1 cellular context compared by ENCODE assay signal in the genomic region with DNA sequence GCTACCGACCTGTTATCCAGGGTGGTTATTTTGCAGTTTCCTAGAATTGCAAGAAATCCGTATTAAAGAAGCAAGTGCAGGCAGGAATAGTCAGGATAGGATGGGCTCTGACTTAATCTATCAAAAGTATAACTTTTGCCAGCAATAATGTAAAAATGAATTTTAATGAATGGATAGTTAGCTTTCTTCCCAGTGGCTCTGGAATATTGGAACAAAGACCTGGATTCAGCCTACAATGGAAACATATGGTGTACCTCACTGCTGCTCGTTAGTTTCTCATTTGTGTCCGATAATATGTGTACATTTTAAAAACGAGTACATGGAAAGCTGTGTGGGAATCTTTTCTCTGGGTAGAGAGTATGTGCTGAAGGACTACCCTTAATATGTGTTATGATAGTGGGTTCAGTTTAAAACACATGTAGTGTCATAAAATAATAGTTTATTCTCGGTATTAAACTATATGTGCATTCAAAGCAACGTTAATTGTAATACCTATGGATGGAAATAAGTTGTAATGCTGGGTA.
TF ChIP-seq lines count a peak whose summit lies in the region.

No MANE protein-coding gene starts in this region.

TF ChIP-seq in GM23338, 12 proteins besides CTCF, POLR2A, EP300 and RAD21 (continued from another document):
- TF ChIP-seq, protein P1, sequence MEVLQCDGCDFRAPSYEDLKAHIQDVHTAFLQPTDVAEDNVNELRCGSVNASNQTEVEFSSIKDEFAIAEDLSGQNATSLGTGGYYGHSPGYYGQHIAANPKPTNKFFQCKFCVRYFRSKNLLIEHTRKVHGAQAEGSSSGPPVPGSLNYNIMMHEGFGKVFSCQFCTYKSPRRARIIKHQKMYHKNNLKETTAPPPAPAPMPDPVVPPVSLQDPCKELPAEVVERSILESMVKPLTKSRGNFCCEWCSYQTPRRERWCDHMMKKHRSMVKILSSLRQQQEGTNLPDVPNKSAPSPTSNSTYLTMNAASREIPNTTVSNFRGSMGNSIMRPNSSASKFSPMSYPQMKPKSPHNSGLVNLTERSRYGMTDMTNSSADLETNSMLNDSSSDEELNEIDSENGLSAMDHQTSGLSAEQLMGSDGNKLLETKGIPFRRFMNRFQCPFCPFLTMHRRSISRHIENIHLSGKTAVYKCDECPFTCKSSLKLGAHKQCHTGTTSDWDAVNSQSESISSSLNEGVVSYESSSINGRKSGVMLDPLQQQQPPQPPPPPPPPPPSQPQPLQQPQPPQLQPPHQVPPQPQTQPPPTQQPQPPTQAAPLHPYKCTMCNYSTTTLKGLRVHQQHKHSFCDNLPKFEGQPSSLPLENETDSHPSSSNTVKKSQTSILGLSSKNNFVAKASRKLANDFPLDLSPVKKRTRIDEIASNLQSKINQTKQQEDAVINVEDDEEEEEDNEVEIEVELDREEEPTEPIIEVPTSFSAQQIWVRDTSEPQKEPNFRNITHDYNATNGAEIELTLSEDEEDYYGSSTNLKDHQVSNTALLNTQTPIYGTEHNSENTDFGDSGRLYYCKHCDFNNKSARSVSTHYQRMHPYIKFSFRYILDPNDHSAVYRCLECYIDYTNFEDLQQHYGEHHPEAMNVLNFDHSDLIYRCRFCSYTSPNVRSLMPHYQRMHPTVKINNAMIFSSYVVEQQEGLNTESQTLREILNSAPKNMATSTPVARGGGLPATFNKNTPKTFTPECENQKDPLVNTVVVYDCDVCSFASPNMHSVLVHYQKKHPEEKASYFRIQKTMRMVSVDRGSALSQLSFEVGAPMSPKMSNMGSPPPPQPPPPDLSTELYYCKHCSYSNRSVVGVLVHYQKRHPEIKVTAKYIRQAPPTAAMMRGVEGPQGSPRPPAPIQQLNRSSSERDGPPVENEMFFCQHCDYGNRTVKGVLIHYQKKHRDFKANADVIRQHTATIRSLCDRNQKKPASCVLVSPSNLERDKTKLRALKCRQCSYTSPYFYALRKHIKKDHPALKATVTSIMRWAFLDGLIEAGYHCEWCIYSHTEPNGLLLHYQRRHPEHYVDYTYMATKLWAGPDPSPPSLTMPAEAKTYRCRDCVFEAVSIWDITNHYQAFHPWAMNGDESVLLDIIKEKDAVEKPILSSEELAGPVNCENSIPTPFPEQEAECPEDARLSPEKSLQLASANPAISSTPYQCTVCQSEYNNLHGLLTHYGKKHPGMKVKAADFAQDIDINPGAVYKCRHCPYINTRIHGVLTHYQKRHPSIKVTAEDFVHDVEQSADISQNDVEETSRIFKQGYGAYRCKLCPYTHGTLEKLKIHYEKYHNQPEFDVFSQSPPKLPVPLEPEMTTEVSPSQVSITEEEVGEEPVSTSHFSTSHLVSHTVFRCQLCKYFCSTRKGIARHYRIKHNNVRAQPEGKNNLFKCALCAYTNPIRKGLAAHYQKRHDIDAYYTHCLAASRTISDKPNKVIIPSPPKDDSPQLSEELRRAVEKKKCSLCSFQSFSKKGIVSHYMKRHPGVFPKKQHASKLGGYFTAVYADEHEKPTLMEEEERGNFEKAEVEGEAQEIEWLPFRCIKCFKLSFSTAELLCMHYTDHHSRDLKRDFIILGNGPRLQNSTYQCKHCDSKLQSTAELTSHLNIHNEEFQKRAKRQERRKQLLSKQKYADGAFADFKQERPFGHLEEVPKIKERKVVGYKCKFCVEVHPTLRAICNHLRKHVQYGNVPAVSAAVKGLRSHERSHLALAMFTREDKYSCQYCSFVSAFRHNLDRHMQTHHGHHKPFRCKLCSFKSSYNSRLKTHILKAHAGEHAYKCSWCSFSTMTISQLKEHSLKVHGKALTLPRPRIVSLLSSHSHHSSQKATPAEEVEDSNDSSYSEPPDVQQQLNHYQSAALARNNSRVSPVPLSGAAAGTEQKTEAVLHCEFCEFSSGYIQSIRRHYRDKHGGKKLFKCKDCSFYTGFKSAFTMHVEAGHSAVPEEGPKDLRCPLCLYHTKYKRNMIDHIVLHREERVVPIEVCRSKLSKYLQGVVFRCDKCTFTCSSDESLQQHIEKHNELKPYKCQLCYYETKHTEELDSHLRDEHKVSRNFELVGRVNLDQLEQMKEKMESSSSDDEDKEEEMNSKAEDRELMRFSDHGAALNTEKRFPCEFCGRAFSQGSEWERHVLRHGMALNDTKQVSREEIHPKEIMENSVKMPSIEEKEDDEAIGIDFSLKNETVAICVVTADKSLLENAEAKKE (CRISPR knock-in tag; IDR thresholded peaks at IDR 0.05) = no peak
- TF ChIP-seq CREB1 (CRISPR knock-in tag; IDR thresholded peaks at IDR 0.05; ENCODE audit: low read depth) = no peak
- TF ChIP-seq ZNF331 (CRISPR knock-in tag; IDR thresholded peaks at IDR 0.05; ENCODE audit: low read depth) = no peak
- no peak for TF ChIP-seq ETS1 (IDR thresholded peaks at IDR 0.05)
